Comparison of ENCODE assay signal across 1 cellular context in the genomic region with DNA sequence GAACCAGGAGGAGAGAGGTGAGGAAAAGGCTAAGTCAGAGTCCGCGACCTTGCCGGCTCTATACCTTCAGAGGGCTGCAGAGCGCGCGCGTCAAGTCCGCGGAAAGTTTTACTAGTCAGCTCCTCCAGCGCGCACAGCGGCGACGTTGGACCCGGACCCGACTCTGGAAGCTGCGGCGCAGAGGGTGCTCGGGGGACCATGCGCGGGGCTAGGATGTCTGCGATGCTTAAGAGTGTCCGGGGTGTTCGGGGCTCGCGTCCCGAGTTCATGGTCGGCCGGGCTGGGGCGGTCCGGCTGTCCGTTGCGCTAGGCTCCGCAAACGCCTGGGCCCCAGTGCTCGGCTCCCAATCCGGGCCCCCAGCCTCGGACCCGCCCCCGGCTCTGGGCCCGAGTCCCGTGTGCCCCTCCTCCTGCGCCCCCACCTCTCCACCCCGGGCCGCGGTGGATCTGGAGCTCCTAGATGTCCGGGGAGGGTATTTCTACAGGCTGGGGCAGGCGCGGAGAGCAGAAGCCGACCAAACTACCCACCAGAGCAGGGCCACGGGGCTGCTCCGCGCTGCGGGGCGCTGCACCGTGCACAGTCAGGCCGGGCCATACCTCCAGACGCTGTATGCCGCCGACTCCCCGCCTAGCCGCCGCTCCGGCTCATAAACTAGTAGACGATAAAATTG.
A peak's percentile ranks its signal among the peaks of the same experiment; 100 is the strongest.
TF ChIP-seq lines count a peak whose summit lies in the region.

TSS of gene LBX2 (minus strand) at position 335 of the 671 bp plus-strand sequence. CDS start at position 269, 66 bp downstream.

TF ChIP-seq in HepG2, 621 proteins besides CTCF, POLR2A, EP300 and RAD21 (continued from another document):
- TF ChIP-seq, protein P1, sequence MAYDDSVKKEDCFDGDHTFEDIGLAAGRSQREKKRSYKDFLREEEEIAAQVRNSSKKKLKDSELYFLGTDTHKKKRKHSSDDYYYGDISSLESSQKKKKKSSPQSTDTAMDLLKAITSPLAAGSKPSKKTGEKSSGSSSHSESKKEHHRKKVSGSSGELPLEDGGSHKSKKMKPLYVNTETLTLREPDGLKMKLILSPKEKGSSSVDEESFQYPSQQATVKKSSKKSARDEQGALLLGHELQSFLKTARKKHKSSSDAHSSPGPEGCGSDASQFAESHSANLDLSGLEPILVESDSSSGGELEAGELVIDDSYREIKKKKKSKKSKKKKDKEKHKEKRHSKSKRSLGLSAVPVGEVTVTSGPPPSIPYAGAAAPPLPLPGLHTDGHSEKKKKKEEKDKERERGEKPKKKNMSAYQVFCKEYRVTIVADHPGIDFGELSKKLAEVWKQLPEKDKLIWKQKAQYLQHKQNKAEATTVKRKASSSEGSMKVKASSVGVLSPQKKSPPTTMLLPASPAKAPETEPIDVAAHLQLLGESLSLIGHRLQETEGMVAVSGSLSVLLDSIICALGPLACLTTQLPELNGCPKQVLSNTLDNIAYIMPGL (CRISPR knock-in tag; IDR thresholded peaks at IDR 0.05; ENCODE audit: borderline replicate concordance in 1 of 2, low read depth in 1 of 2) = peak in 1 of 2 experiments; percentile 25; a peak in 1 of 4 replicates
- TF ChIP-seq HOXA3 (CRISPR knock-in tag; IDR thresholded peaks at IDR 0.05) = peak; percentile 37; the same call in 1 of the 2 replicates
- peak; percentile 25; the same call in 1 of the 2 replicates for TF ChIP-seq ZNF746 (CRISPR knock-in tag; IDR thresholded peaks at IDR 0.05)
- TF ChIP-seq REL (CRISPR knock-in tag; conservative IDR thresholded peaks at IDR 0.05) = 0 out of 2 replicates have a peak, but pooled peaks have one; percentile 62
- no peak for TF ChIP-seq SCMH1 (CRISPR knock-in tag; IDR thresholded peaks at IDR 0.05; ENCODE audit: borderline replicate concordance)
- TF ChIP-seq ZFX (CRISPR knock-in tag; IDR thresholded peaks at IDR 0.05; ENCODE audit: low read depth) = peak; percentile 50
- peak; percentile 70 for TF ChIP-seq MAZ (IDR thresholded peaks at IDR 0.05; ENCODE audit: borderline replicate concordance, low read depth, low read length)
- peak; percentile 89 for TF ChIP-seq MAZ (CRISPR knock-in tag; IDR thresholded peaks at IDR 0.05; ENCODE audit: low read depth)
- TF ChIP-seq ARNT2 (CRISPR knock-in tag; IDR thresholded peaks at IDR 0.05; ENCODE audit: low read depth) = peak; percentile 25; the same call in 1 of the 2 replicates
- TF ChIP-seq, protein P2, sequence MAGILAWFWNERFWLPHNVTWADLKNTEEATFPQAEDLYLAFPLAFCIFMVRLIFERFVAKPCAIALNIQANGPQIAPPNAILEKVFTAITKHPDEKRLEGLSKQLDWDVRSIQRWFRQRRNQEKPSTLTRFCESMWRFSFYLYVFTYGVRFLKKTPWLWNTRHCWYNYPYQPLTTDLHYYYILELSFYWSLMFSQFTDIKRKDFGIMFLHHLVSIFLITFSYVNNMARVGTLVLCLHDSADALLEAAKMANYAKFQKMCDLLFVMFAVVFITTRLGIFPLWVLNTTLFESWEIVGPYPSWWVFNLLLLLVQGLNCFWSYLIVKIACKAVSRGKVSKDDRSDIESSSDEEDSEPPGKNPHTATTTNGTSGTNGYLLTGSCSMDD (CRISPR knock-in tag; IDR thresholded peaks at IDR 0.05) = no peak
- 0 out of 2 replicates have a peak, but pooled peaks have one; percentile 21 for TF ChIP-seq KDM5B (CRISPR knock-in tag; IDR thresholded peaks at IDR 0.05; ENCODE audit: borderline replicate concordance)
- TF ChIP-seq ZNF224 (CRISPR knock-in tag; IDR thresholded peaks at IDR 0.05) = no peak
- no peak for TF ChIP-seq SP140L (CRISPR knock-in tag; IDR thresholded peaks at IDR 0.05; ENCODE audit: borderline replicate concordance)
- peak; percentile 29 for TF ChIP-seq HNRNPK (IDR thresholded peaks at IDR 0.05; ENCODE audit: low read depth, low read length, poor library complexity, severe bottlenecking)
- TF ChIP-seq FOXC1 (CRISPR knock-in tag; IDR thresholded peaks at IDR 0.05; ENCODE audit: borderline replicate concordance) = peak; percentile 4; the same call in 1 of the 2 replicates
- TF ChIP-seq ZNF800 (CRISPR knock-in tag; IDR thresholded peaks at IDR 0.05) = peak; percentile 85; the same call in 1 of the 2 replicates
- TF ChIP-seq MBNL3 (CRISPR knock-in tag; conservative IDR thresholded peaks at IDR 0.05) = no peak
- TF ChIP-seq PITX1 (CRISPR knock-in tag; IDR thresholded peaks at IDR 0.05) = peak; percentile 49
- TF ChIP-seq ZNF740 (CRISPR knock-in tag; IDR thresholded peaks at IDR 0.05) = no peak
- peak; percentile 58; the same call in 1 of the 2 replicates for TF ChIP-seq ESRRA (CRISPR knock-in tag; IDR thresholded peaks at IDR 0.05; ENCODE audit: low read depth)
- TF ChIP-seq ZNF781 (CRISPR knock-in tag; IDR thresholded peaks at IDR 0.05; ENCODE audit: borderline replicate concordance, not compliant biosample characterization) = peak; percentile 40
- no peak for TF ChIP-seq ZNF652 (CRISPR knock-in tag; IDR thresholded peaks at IDR 0.05; ENCODE audit: borderline replicate concordance, low read depth)
- TF ChIP-seq, protein P3, sequence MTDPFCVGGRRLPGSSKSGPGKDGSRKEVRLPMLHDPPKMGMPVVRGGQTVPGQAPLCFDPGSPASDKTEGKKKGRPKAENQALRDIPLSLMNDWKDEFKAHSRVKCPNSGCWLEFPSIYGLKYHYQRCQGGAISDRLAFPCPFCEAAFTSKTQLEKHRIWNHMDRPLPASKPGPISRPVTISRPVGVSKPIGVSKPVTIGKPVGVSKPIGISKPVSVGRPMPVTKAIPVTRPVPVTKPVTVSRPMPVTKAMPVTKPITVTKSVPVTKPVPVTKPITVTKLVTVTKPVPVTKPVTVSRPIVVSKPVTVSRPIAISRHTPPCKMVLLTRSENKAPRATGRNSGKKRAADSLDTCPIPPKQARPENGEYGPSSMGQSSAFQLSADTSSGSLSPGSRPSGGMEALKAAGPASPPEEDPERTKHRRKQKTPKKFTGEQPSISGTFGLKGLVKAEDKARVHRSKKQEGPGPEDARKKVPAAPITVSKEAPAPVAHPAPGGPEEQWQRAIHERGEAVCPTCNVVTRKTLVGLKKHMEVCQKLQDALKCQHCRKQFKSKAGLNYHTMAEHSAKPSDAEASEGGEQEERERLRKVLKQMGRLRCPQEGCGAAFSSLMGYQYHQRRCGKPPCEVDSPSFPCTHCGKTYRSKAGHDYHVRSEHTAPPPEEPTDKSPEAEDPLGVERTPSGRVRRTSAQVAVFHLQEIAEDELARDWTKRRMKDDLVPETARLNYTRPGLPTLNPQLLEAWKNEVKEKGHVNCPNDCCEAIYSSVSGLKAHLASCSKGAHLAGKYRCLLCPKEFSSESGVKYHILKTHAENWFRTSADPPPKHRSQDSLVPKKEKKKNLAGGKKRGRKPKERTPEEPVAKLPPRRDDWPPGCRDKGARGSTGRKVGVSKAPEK (CRISPR knock-in tag; IDR thresholded peaks at IDR 0.05; ENCODE audit: borderline replicate concordance) = peak; percentile 75; the same call in 1 of the 2 replicates
- 0 out of 2 replicates have a peak, but pooled peaks have one; percentile 48 for TF ChIP-seq ZNF776 (CRISPR knock-in tag; IDR thresholded peaks at IDR 0.05)
- TF ChIP-seq ISX (CRISPR knock-in tag; conservative IDR thresholded peaks at IDR 0.05) = no peak
- TF ChIP-seq STAT5B (CRISPR knock-in tag; IDR thresholded peaks at IDR 0.05) = no peak
- TF ChIP-seq SOX6 (IDR thresholded peaks at IDR 0.05) = no peak
- TF ChIP-seq SOX6 (CRISPR knock-in tag; IDR thresholded peaks at IDR 0.05) = peak; percentile 24; the same call in 1 of the 2 replicates
- 0 out of 2 replicates have a peak, but pooled peaks have one; percentile 27 for TF ChIP-seq ZNF343 (CRISPR knock-in tag; IDR thresholded peaks at IDR 0.05)
- TF ChIP-seq ZNF879 (CRISPR knock-in tag; IDR thresholded peaks at IDR 0.05) = no peak
- TF ChIP-seq CC2D1A (CRISPR knock-in tag; IDR thresholded peaks at IDR 0.05) = no peak
- TF ChIP-seq, protein P4, sequence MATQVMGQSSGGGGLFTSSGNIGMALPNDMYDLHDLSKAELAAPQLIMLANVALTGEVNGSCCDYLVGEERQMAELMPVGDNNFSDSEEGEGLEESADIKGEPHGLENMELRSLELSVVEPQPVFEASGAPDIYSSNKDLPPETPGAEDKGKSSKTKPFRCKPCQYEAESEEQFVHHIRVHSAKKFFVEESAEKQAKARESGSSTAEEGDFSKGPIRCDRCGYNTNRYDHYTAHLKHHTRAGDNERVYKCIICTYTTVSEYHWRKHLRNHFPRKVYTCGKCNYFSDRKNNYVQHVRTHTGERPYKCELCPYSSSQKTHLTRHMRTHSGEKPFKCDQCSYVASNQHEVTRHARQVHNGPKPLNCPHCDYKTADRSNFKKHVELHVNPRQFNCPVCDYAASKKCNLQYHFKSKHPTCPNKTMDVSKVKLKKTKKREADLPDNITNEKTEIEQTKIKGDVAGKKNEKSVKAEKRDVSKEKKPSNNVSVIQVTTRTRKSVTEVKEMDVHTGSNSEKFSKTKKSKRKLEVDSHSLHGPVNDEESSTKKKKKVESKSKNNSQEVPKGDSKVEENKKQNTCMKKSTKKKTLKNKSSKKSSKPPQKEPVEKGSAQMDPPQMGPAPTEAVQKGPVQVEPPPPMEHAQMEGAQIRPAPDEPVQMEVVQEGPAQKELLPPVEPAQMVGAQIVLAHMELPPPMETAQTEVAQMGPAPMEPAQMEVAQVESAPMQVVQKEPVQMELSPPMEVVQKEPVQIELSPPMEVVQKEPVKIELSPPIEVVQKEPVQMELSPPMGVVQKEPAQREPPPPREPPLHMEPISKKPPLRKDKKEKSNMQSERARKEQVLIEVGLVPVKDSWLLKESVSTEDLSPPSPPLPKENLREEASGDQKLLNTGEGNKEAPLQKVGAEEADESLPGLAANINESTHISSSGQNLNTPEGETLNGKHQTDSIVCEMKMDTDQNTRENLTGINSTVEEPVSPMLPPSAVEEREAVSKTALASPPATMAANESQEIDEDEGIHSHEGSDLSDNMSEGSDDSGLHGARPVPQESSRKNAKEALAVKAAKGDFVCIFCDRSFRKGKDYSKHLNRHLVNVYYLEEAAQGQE (IDR thresholded peaks at IDR 0.05; ENCODE audit: borderline replicate concordance in 1 of 2, low read depth in 1 of 2, low read length in 2 of 2) = no peak
- no peak for TF ChIP-seq PBX2 (CRISPR knock-in tag; IDR thresholded peaks at IDR 0.05)
- no peak for TF ChIP-seq ZNF235 (CRISPR knock-in tag; IDR thresholded peaks at IDR 0.05; ENCODE audit: borderline replicate concordance)
- no peak for TF ChIP-seq ELF3 (CRISPR knock-in tag; IDR thresholded peaks at IDR 0.05)
- TF ChIP-seq MEIS1 (CRISPR knock-in tag; IDR thresholded peaks at IDR 0.05; ENCODE audit: borderline replicate concordance) = no peak
- 0 out of 2 replicates have a peak, but pooled peaks have one; percentile 57 for TF ChIP-seq NAIF1 (CRISPR knock-in tag; IDR thresholded peaks at IDR 0.05; ENCODE audit: borderline replicate concordance)
- peak; percentile 48; the same call in 1 of the 2 replicates for TF ChIP-seq HOXA5 (CRISPR knock-in tag; IDR thresholded peaks at IDR 0.05)
- peak; percentile 43; the same call in 1 of the 2 replicates for TF ChIP-seq GFI1 (CRISPR knock-in tag; IDR thresholded peaks at IDR 0.05; ENCODE audit: borderline replicate concordance)
- no peak for TF ChIP-seq BRCA1 (CRISPR knock-in tag; IDR thresholded peaks at IDR 0.05)
- peak; percentile 74 for TF ChIP-seq RBFOX2 (IDR thresholded peaks at IDR 0.05; ENCODE audit: low read depth, low read length)
- 0 out of 2 replicates have a peak, but pooled peaks have one; percentile 7 for TF ChIP-seq MYC (CRISPR knock-in tag; IDR thresholded peaks at IDR 0.05; ENCODE audit: borderline replicate concordance)
- no peak for TF ChIP-seq ZNF891 (CRISPR knock-in tag; IDR thresholded peaks at IDR 0.05)
TF ChIP-seq in HepG2: peak in this region for 71.
